1 cellular context compared by ENCODE assay signal in genomic region chr13:28199089-28199488, GRCh38.
TF ChIP-seq lines count a peak whose summit lies in the region.

No MANE protein-coding gene starts in this region.

TF ChIP-seq in WTC11, 78 proteins besides CTCF, POLR2A, EP300 and RAD21 (continued from another document):
- TF ChIP-seq ZSCAN18 (CRISPR knock-in tag; IDR thresholded peaks at IDR 0.05) = no peak
- no peak for TF ChIP-seq FOXP4 (CRISPR knock-in tag; IDR thresholded peaks at IDR 0.05)
- no peak for TF ChIP-seq FOXP1 (CRISPR knock-in tag; IDR thresholded peaks at IDR 0.05; ENCODE audit: borderline replicate concordance)
- TF ChIP-seq STAT6 (CRISPR knock-in tag; conservative IDR thresholded peaks at IDR 0.05; ENCODE audit: low read depth) = no peak
- TF ChIP-seq FOXK1 (CRISPR knock-in tag; IDR thresholded peaks at IDR 0.05) = no peak
- no peak for TF ChIP-seq SOX15 (CRISPR knock-in tag; IDR thresholded peaks at IDR 0.05)
- TF ChIP-seq GTF2I (CRISPR knock-in tag; conservative IDR thresholded peaks at IDR 0.05) = no peak
- TF ChIP-seq ZNF281 (CRISPR knock-in tag; IDR thresholded peaks at IDR 0.05) = no peak
- TF ChIP-seq MLX (CRISPR knock-in tag; IDR thresholded peaks at IDR 0.05) = no peak
- no peak for TF ChIP-seq NR2C2 (CRISPR knock-in tag; IDR thresholded peaks at IDR 0.05)
- no peak for TF ChIP-seq NFATC4 (CRISPR knock-in tag; IDR thresholded peaks at IDR 0.05)
- TF ChIP-seq EMX1 (CRISPR knock-in tag; IDR thresholded peaks at IDR 0.05) = no peak
- TF ChIP-seq CBFB (CRISPR knock-in tag; IDR thresholded peaks at IDR 0.05; ENCODE audit: low read depth) = no peak
- TF ChIP-seq NR3C1 (CRISPR knock-in tag; conservative IDR thresholded peaks at IDR 0.05; ENCODE audit: low read depth) = no peak
- no peak for TF ChIP-seq RORB (CRISPR knock-in tag; IDR thresholded peaks at IDR 0.05)
TF ChIP-seq in WTC11: peak in this region for 0.
